ENCODE assay signal across 12 cellular contexts in genomic region chr14:51139221-51139681, GRCh38. TPM values are rescaled to one million over a fixed set of nuclear protein-coding genes. Genes with fewer than 3 reads are reported as not detected.
DNase-seq lines count a peak whose midpoint lies in the region; ATAC-seq and TF ChIP-seq lines count a peak whose summit lies in the region.
"Had no signal": no experiment of that assay in that cellular context is flagged by ENCODE, and none has a peak within 500 bp of the region (broad histone marks: within the 10 kb centered on the region; RNA-seq: fewer than 3 reads in every experiment).

No MANE protein-coding gene starts in this region.

- DNase-seq in DMS 273 treated with DMSO at 0.1 percent for 48 hours (lab: John Stamatoyannopoulos, UW) (peak; percentile 81), NCI-H2227 (lab: John Stamatoyannopoulos, UW; ENCODE audit: unreplicated experiment) (peak; percentile 73), choroid plexus epithelial cell (ENCODE audit: low read depth) (peak; percentile 53), mucosa of gallbladder (ENCODE audit: low spot score) (peak; percentile 10), hepatic stellate cell (ENCODE audit: low spot score) (no peak), OCI-M2 (lab: John Stamatoyannopoulos, UW; ENCODE audit: unreplicated experiment) (no peak)
- DNase-seq: CD4-positive, alpha-beta T cell; effector memory CD8-positive, alpha-beta T cell; right cardiac atrium had no signal

- no peak for TF ChIP-seq CTCF in choroid plexus epithelial cell (conservative IDR thresholded peaks at IDR 0.05; ENCODE audit: low read depth, low read length)

- H3K4me3 ChIP-seq in choroid plexus epithelial cell (ENCODE audit: low read depth, low read length), result no peak overlapping the region

- ATAC-seq in HG02642 (IDR thresholded peaks at IDR 0.05; ENCODE audit: poor library complexity, unreplicated experiment) (no peak), GM21447 (IDR thresholded peaks at IDR 0.05; ENCODE audit: unreplicated experiment) (no peak)
- ATAC-seq: effector memory CD8-positive, alpha-beta T cell; HCT116; right cardiac atrium had no signal

RNA-seq across cellular contexts. Expression of gene TRIM9, which starts 44.3 kb away (rescaled TPM):
- total RNA-seq in mucosa of gallbladder, result 31.2 TPM

Comparison
In these comparisons a context has a peak if more than half of its experiments do, and no peak if none do; other contexts are left out.
1. DNase-seq: peak in DMS 273 treated with DMSO at 0.1 percent for 48 hours (single experiment), NCI-H2227 (single experiment), choroid plexus epithelial cell (single experiment) and mucosa of gallbladder (single experiment); none in hepatic stellate cell (single experiment) and OCI-M2 (single experiment).